Comparison of ENCODE assay signal across 23 cellular contexts in the genomic region with DNA sequence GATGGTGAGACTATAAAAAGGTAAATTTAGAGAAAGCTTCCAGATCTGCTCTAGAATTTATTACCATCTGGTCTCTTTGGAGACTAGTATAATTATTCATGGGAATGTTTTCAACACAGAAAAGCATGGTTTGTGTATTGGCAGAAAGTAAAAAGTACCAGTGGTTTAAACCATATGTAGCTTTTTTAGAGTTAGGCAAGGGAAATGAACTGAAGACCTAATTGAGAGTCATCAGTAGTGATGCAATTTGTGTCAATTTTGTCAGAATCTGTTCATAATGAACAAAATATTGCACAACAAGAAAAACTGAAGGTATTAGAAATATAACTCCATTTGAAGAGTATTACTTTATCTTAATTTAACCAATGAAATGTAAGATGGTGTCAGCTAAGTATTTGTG.
DNase-seq lines count a peak whose midpoint lies in the region; ATAC-seq and TF ChIP-seq lines count a peak whose summit lies in the region.
"Had no signal": no experiment of that assay in that cellular context is flagged by ENCODE, and none has a peak within 500 bp of the region (broad histone marks: within the 10 kb centered on the region; RNA-seq: fewer than 3 reads in every experiment).

No MANE protein-coding gene starts in this region.

- H3K9me3 ChIP-seq in SK-N-MC (ENCODE audit: low read depth, low read length): no peaks in the 10 kb centered on the region
- no peaks in the 10 kb centered on the region for H3K9me3 ChIP-seq in fibroblast of lung (ENCODE audit: control insufficient read depth, insufficient read depth, low read depth, low read length)
- H3K9me3 ChIP-seq in left lung: no peaks in the 10 kb centered on the region
- H3K9me3 ChIP-seq: esophagus muscularis mucosa, SJCRH30 had no signal

- H3K27ac ChIP-seq in SK-N-MC (peak overlapping the region; percentile 78), fibroblast of lung (ENCODE audit: insufficient read depth, low read length) (no peak overlapping the region), left lung (no peak overlapping the region)
- H3K27ac ChIP-seq: breast epithelium, dorsolateral prefrontal cortex, esophagus muscularis mucosa, hepatocyte, SJCRH30, thoracic aorta had no signal

- TF ChIP-seq CTCF in fibroblast of lung (conservative IDR thresholded peaks at IDR 0.05 in 1 of 2, IDR thresholded peaks at IDR 0.05 in 1 of 2; ENCODE audit: low read depth in 1 of 2, low read length in 2 of 2): no peak
- TF ChIP-seq CTCF in left lung (IDR thresholded peaks at IDR 0.05): no peak

- H3K4me3 ChIP-seq in SK-N-MC (no peak overlapping the region), fibroblast of lung (replicated peaks in 1 of 4; ENCODE audit: control extremely low read depth in 1 of 4, insufficient read depth in 1 of 4, low read depth in 3 of 4, low read length in 4 of 4) (no peak overlapping the region), left lung (no peak overlapping the region)
- H3K4me3 ChIP-seq: breast epithelium, dorsolateral prefrontal cortex, esophagus muscularis mucosa, hepatocyte, SJCRH30, thoracic aorta had no signal

- no peaks in the 10 kb centered on the region for H3K27me3 ChIP-seq in fibroblast of lung (ENCODE audit: control insufficient read depth, insufficient read depth, low read length)
- no peaks in the 10 kb centered on the region for H3K27me3 ChIP-seq in left lung
- H3K27me3 ChIP-seq: breast epithelium, dorsolateral prefrontal cortex, esophagus muscularis mucosa, hepatocyte, SJCRH30 had no signal

- H3K9ac ChIP-seq in SK-N-MC (ENCODE audit: insufficient read length) (no peak overlapping the region), fibroblast of lung (ENCODE audit: insufficient read depth, low read length) (no peak overlapping the region)

- H3K4me2 ChIP-seq in fibroblast of lung (ENCODE audit: extremely low read depth, insufficient read depth, low read length): no peak overlapping the region
- H3K4me2 ChIP-seq: hepatocyte had no signal

- H4K20me1 ChIP-seq in fibroblast of lung (ENCODE audit: control insufficient read depth, extremely low read depth, insufficient read depth, low read length): no peaks in the 10 kb centered on the region

- ATAC-seq in GM18502 (IDR thresholded peaks at IDR 0.05; ENCODE audit: poor library complexity, unreplicated experiment) (no peak), left lung (no peak)
- ATAC-seq: activated CD4-positive, CD25-positive, alpha-beta regulatory T cell treated with anti-CD3 and anti-CD28 coated beads, Interleukin-2, amount 50 U/mL, for 24 hours had no signal

- DNase-seq in NOMO-1 treated with DMSO at 0.1 percent for 48 hours (lab: John Stamatoyannopoulos, UW; ENCODE audit: unreplicated experiment) (peak; percentile 27), NOMO-1 treated with dmso at 0.1 percent for 144 hours (lab: John Stamatoyannopoulos, UW; ENCODE audit: unreplicated experiment) (no peak), SK-N-MC (ENCODE audit: low read depth, low spot score) (no peak), fibroblast of lung (ENCODE audit: low read depth in 2 of 2) (peak; percentile 20 to 80), superior temporal gyrus (ENCODE audit: extremely low spot score) (peak; percentile 20), left lung (no peak), ureter (ENCODE audit: low spot score) (no peak)
- DNase-seq: activated naive CD8-positive, alpha-beta T cell treated with anti-CD3 and anti-CD28 coated beads for 36 hours; CD4-positive, CD25-positive, alpha-beta regulatory T cell; DMS53; dorsolateral prefrontal cortex; H7; KG1; kidney; NCI-H1105 treated with DMSO at 0.1 percent for 48 hours; NCI-H526 had no signal

- H3K79me2 ChIP-seq in fibroblast of lung (ENCODE audit: control insufficient read depth, insufficient read depth, low read length): no peaks in the 10 kb centered on the region
- H3K79me2 ChIP-seq: hepatocyte had no signal

- intact Hi-C loops in left lung (cut with DNase I): no loop called here

- H2AFZ ChIP-seq in fibroblast of lung (ENCODE audit: low read length): no peak overlapping the region
- H2AFZ ChIP-seq: hepatocyte had no signal

- H3K4me1 ChIP-seq in fibroblast of lung (ENCODE audit: control insufficient read depth, extremely low read depth, insufficient read depth, low read length) (peaks cover 2% of the 10 kb centered on the region), left lung (no peaks in the 10 kb centered on the region)
- H3K4me1 ChIP-seq: breast epithelium, esophagus muscularis mucosa, SJCRH30 had no signal

- no peaks in the 10 kb centered on the region for H3K36me3 ChIP-seq in SK-N-MC (ENCODE audit: insufficient read depth, low read length)
- H3K36me3 ChIP-seq in fibroblast of lung (ENCODE audit: control insufficient read depth, insufficient read depth, low read length): no peaks in the 10 kb centered on the region
- no peaks in the 10 kb centered on the region for H3K36me3 ChIP-seq in left lung
- H3K36me3 ChIP-seq: breast epithelium, esophagus muscularis mucosa, SJCRH30, thoracic aorta had no signal

Comparison
In these comparisons a context has a peak if more than half of its experiments do, and no peak if none do; other contexts are left out.
1. DNase-seq: peak in NOMO-1 treated with DMSO at 0.1 percent for 48 hours (single experiment), fibroblast of lung (2 of 2) and superior temporal gyrus (single experiment); none in NOMO-1 treated with dmso at 0.1 percent for 144 hours (single experiment), SK-N-MC (single experiment), left lung (0 of 2) and ureter (single experiment).